9 cellular contexts compared by ENCODE assay signal in genomic region chr12:49358548-49359141, GRCh38. TPM values are rescaled to one million over a fixed set of nuclear protein-coding genes. Genes with fewer than 3 reads are reported as not detected.
DNase-seq lines count a peak whose midpoint lies in the region; ATAC-seq and TF ChIP-seq lines count a peak whose summit lies in the region.
"Had no signal": no experiment of that assay in that cellular context is flagged by ENCODE, and none has a peak within 500 bp of the region (broad histone marks: within the 10 kb centered on the region; RNA-seq: fewer than 3 reads in every experiment).

No MANE protein-coding gene starts in this region.

- no peaks in the 10 kb centered on the region for H4K20me1 ChIP-seq in GM23248 (ENCODE audit: insufficient read depth)

- 4 to 7% methylated on average over 4 of the region's 4 CpGs for WGBS in GM23248 (ENCODE audit: low coverage in 1 of 2, low lambda C conversion rate in 2 of 2, missing lambda C conversion rate in 2 of 2), 2 experiments
- 1% methylated on average over 4 of the region's 4 CpGs for WGBS in suprapubic skin

- ATAC-seq in GM21526 (IDR thresholded peaks at IDR 0.05; ENCODE audit: low FRiP score, unreplicated experiment) = no peak

- TF ChIP-seq CTCF in suprapubic skin (IDR thresholded peaks at IDR 0.05) = peak; percentile 51 to 64

- H3K27me3 ChIP-seq in GM23248 (replicated peaks; ENCODE audit: insufficient read depth) = no peaks in the 10 kb centered on the region
- H3K27me3 ChIP-seq in suprapubic skin = no peaks in the 10 kb centered on the region

- H3K4me1 ChIP-seq in GM23248 (ENCODE audit: insufficient read depth) = peaks cover 14% of the 10 kb centered on the region
- peaks cover 21% of the 10 kb centered on the region for H3K4me1 ChIP-seq in suprapubic skin

- H3K4me3 ChIP-seq in GM23248 (no peak overlapping the region), suprapubic skin (no peak overlapping the region)

- DNase-seq in COLO668 (lab: John Stamatoyannopoulos, UW; ENCODE audit: unreplicated experiment) (peak; percentile 38), GM23248 (peak; percentile 62), NCI-H1930 (lab: John Stamatoyannopoulos, UW) (peak; percentile 33 to 67), SW480 (ENCODE audit: low spot score) (peak; percentile 81), kidney tubule cell (ENCODE audit: low spot score) (peak; percentile 65), suprapubic skin (ENCODE audit: low spot score in 2 of 2) (peak in 1 of 2 donors; percentile 44)
- DNase-seq in central memory CD4-positive, alpha-beta T cell = peak; percentile 58

- H3K9ac ChIP-seq in GM23248 = no peak overlapping the region

- H3K36me3 ChIP-seq in GM23248 (ENCODE audit: low read depth) (no peaks in the 10 kb centered on the region), suprapubic skin (no peaks in the 10 kb centered on the region)

- H3F3A ChIP-seq in GM23248 (ENCODE audit: insufficient read depth) = peaks cover 12% of the 10 kb centered on the region; the same call in 1 of the 2 replicates

- TF ChIP-seq POLR2A in suprapubic skin (IDR thresholded peaks at IDR 0.05) = no peak

- no peaks in the 10 kb centered on the region for H3K9me3 ChIP-seq in GM23248 (ENCODE audit: low read depth)
- no peaks in the 10 kb centered on the region for H3K9me3 ChIP-seq in suprapubic skin

- no peaks in the 10 kb centered on the region for H3K9me2 ChIP-seq in GM23248 (ENCODE audit: insufficient read depth)

- peak overlapping the region; percentile 13; the same call in 1 of the 2 replicates for H2AFZ ChIP-seq in GM23248

- peak overlapping the region; percentile 13 for H3K4me2 ChIP-seq in GM23248 (ENCODE audit: unreplicated experiment)

- H3K27ac ChIP-seq in GM23248 = no peak overlapping the region
- no peak overlapping the region for H3K27ac ChIP-seq in suprapubic skin

- no peak for TF ChIP-seq EP300 in suprapubic skin (IDR thresholded peaks at IDR 0.05)

- no peaks in the 10 kb centered on the region for H3K79me2 ChIP-seq in GM23248 (ENCODE audit: insufficient read depth)

- in situ Hi-C loops in GM23248 (cut with MboI) = no loop called here

RNA-seq across cellular contexts. Expression of gene SPATS2, which starts 8.6 kb away (rescaled TPM):
- total RNA-seq in GM23248 (2014; rRNA removed; shearing (Covaris generic)) = 13.7 and 25.0 TPM in 2 replicates
- 22.3 and 22.4 TPM in 2 replicates for polyA plus RNA-seq in GM23248 (2016; fragmentation: Nextera tagmentation; extraction: Ambion mirVana)
- 10 to 100 TPM; 22.7 to 42.6 (median 27.2) TPM for total RNA-seq in suprapubic skin

RNA-seq across cellular contexts. Expression of gene DNAJC22, which starts 12.0 kb away (rescaled TPM):
- total RNA-seq in GM23248 (2014; rRNA removed; shearing (Covaris generic)) = 1.5 and 2.5 TPM in 2 replicates
- 0.69 and 1.9 TPM in 2 replicates for polyA plus RNA-seq in GM23248 (2016; fragmentation: Nextera tagmentation; extraction: Ambion mirVana)
- 1 to 10 TPM in 2 of 4 donors, under 1 TPM in 2; 0.62 to 2.2 (median 1.1) TPM for total RNA-seq in suprapubic skin
- polyA plus RNA-seq: IgD-negative memory B cell had no signal

RNA-seq across cellular contexts. Expression of gene C1QL4, which starts 21.7 kb away (rescaled TPM):
- not detected in 2 replicates for total RNA-seq in GM23248 (2014; rRNA removed; shearing (Covaris generic))
- not detected in 2 replicates for polyA plus RNA-seq in GM23248 (2016; fragmentation: Nextera tagmentation; extraction: Ambion mirVana)
- 1 to 10 TPM in 2 of 4 donors, under 1 TPM in 1, not detected in 1; 0.73 to 1.2 (median 1.1) TPM for total RNA-seq in suprapubic skin
- polyA plus RNA-seq: IgD-negative memory B cell had no signal

RNA-seq across cellular contexts. Expression of gene TROAP, which starts 35.6 kb away (rescaled TPM):
- 4.4 and 6.2 TPM in 2 replicates for total RNA-seq in GM23248 (2014; rRNA removed; shearing (Covaris generic))
- 8.8 and 11.7 TPM in 2 replicates for polyA plus RNA-seq in GM23248 (2016; fragmentation: Nextera tagmentation; extraction: Ambion mirVana)
- 10 to 100 TPM in 1 of 4 donors, 1 to 10 TPM in 3; 4.0 to 14.6 (median 5.9) TPM for total RNA-seq in suprapubic skin
- polyA plus RNA-seq: IgD-negative memory B cell had no signal
